8 cellular contexts compared by ENCODE assay signal in the genomic region with DNA sequence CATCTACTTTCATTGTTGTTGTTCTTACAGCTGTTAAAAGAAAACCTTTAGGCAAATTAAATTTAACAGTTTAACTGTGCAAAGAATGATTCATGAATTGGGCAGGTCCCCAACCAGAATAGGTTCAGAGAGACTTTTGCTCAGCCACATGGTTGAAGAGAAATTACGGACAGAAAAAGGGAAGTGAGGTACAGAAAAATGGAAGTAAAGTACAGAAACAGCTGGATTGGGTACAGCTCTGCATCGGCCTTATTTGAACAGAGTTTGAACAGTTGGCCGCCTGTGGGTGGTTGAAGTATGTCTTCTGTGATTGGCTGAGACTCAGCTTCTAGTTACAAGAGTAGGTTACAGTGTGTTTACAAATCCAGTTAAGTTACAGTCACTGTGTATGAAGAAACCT.
DNase-seq lines count a peak whose midpoint lies in the region; ATAC-seq, FAIRE-seq and TF ChIP-seq lines count a peak whose summit lies in the region.

No MANE protein-coding gene starts in this region.

- no peaks in the 10 kb centered on the region for H3K9me3 ChIP-seq in astrocyte (ENCODE audit: insufficient read depth, low read depth, low read length)
- no peaks in the 10 kb centered on the region for H3K9me3 ChIP-seq in sigmoid colon

- H3K4me1 ChIP-seq in astrocyte (ENCODE audit: insufficient read depth, low read length), result no peaks in the 10 kb centered on the region
- peaks cover 0 to 57% (median 55%) of the 10 kb centered on the region in 4 donors for H3K4me1 ChIP-seq in sigmoid colon

- no peak for FAIRE-seq in astrocyte (lab: Jason Lieb, UNC)

- no peaks in the 10 kb centered on the region for H3K79me2 ChIP-seq in astrocyte (ENCODE audit: insufficient read depth, low read length)

- H3K9me3 Mint-ChIP-seq in astrocyte (ENCODE audit: unreplicated experiment) (peaks cover 3% of the 10 kb centered on the region), nephron progenitor cell (no peaks in the 10 kb centered on the region)

- H3K36me3 Mint-ChIP-seq in astrocyte (ENCODE audit: low read depth, unreplicated experiment) (no peaks in the 10 kb centered on the region), nephron progenitor cell (ENCODE audit: low read depth) (peaks cover 5% of the 10 kb centered on the region)

- H3K4me3 Mint-ChIP-seq in astrocyte (ENCODE audit: unreplicated experiment) (no peak overlapping the region), nephron progenitor cell (no peak overlapping the region)

- H3K9ac ChIP-seq in astrocyte (ENCODE audit: low read length), result no peak overlapping the region

- intact Hi-C loops in sigmoid colon (cut with DNase I), result no loop called here
- intact Hi-C loops in posterior vena cava (cut with DNase I), result no loop called here

- H3K36me3 ChIP-seq in astrocyte (ENCODE audit: insufficient read depth, low read length) (no peaks in the 10 kb centered on the region), sigmoid colon (no peaks in the 10 kb centered on the region)

- no peaks in the 10 kb centered on the region for H4K20me1 ChIP-seq in astrocyte (ENCODE audit: insufficient read depth, low read length)

- peaks cover 20% of the 10 kb centered on the region for H3K4me1 Mint-ChIP-seq in astrocyte (ENCODE audit: low read depth, unreplicated experiment)
- H3K4me1 Mint-ChIP-seq in nephron progenitor cell, result peaks cover 48% of the 10 kb centered on the region

- no peak overlapping the region for H2AFZ ChIP-seq in astrocyte (ENCODE audit: low read depth, low read length)

- no peak overlapping the region for H3K4me2 ChIP-seq in astrocyte (ENCODE audit: low read length)

- WGBS in sigmoid colon, 2 donors, result 46 to 54% methylated on average over 3 of the region's 3 CpGs

- H3K27me3 Mint-ChIP-seq in astrocyte (ENCODE audit: low read depth, unreplicated experiment) (peaks cover 6% of the 10 kb centered on the region), nephron progenitor cell (ENCODE audit: low read depth, poor library complexity) (peaks cover 2% of the 10 kb centered on the region)

- DNase-seq in astrocyte (ENCODE audit: low read depth) (peak; percentile 49), sigmoid colon (peak; percentile 76), posterior vena cava (ENCODE audit: low spot score) (no peak), nephron progenitor cell (no peak), NCI-H187 (lab: John Stamatoyannopoulos, UW) (no peak), NCI-H2227 (lab: John Stamatoyannopoulos, UW; ENCODE audit: unreplicated experiment) (no peak)

- TF ChIP-seq POLR2A in sigmoid colon (IDR thresholded peaks at IDR 0.05), result no peak

- H3K27ac ChIP-seq in astrocyte (ENCODE audit: low read depth, low read length) (no peak overlapping the region), sigmoid colon (peak overlapping the region in 3 of 4 donors; percentile 29 to 58 (median 42))

- TF ChIP-seq CTCF in astrocyte (IDR thresholded peaks at IDR 0.05; ENCODE audit: insufficient read depth, low read depth, low read length), result no peak
- no peak for TF ChIP-seq CTCF in sigmoid colon (IDR thresholded peaks at IDR 0.05)
- TF ChIP-seq CTCF in nephron progenitor cell (IDR thresholded peaks at IDR 0.05), result no peak

- H3K27me3 ChIP-seq in astrocyte (ENCODE audit: insufficient read depth, low read length) (no peaks in the 10 kb centered on the region), sigmoid colon (no peaks in the 10 kb centered on the region)

- peak; percentile 93 for ATAC-seq in GM19395 (IDR thresholded peaks at IDR 0.05; ENCODE audit: unreplicated experiment)
- peak; percentile 68 for ATAC-seq in HG03196 (IDR thresholded peaks at IDR 0.05; ENCODE audit: unreplicated experiment)

- TF ChIP-seq EP300 in sigmoid colon (IDR thresholded peaks at IDR 0.05), result no peak

- H3K4me3 ChIP-seq in astrocyte (ENCODE audit: insufficient read depth, low read depth, low read length), result no peak overlapping the region
- no peak overlapping the region for H3K4me3 ChIP-seq in sigmoid colon

- H3K27ac Mint-ChIP-seq in astrocyte (ENCODE audit: unreplicated experiment) (no peak overlapping the region), nephron progenitor cell (no peak overlapping the region)

Comparison
In these comparisons a context has a peak if more than half of its experiments do, and no peak if none do; other contexts are left out.
1. DNase-seq: peak in astrocyte (single experiment) and sigmoid colon (single experiment); none in posterior vena cava (single experiment), nephron progenitor cell (single experiment), NCI-H187 (0 of 2) and NCI-H2227 (single experiment).